12 cellular contexts compared by ENCODE assay signal in the genomic region with DNA sequence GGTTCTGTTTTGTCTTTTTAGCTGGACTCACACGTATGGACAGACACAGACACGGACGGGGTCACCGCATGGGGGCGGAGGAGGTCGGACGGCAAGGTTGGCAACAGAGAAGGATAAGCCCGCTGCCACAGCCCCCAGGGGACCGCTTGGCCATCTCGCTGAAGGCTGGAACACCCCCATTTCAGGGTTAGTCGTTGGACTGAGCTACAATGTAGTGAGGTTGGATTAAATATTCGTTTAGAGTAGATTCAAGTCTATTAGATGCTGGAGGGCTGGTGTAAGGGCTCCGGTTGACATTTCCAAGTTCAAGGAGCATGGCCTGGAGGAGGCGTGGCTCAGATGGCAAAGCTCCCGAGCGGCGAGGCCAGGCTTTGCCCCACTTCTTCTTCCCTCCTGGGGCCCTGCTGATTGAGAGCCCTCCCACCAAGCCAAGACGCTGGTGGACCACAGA. TPM values are rescaled to one million over a fixed set of nuclear protein-coding genes. Genes with fewer than 3 reads are reported as not detected.
DNase-seq lines count a peak whose midpoint lies in the region; ATAC-seq and TF ChIP-seq lines count a peak whose summit lies in the region.
"Had no signal": no experiment of that assay in that cellular context is flagged by ENCODE, and none has a peak within 500 bp of the region (broad histone marks: within the 10 kb centered on the region; RNA-seq: fewer than 3 reads in every experiment).

No MANE protein-coding gene starts in this region.

- POLR2A ChIA-PET in AG04450 (lab: Yijun Ruan, JAX): interaction anchor here (0.6 to 1.5 kb wide), 3 partner anchors 17 to 63 kb away, joined by 4 to 5 read pairs (median 4); a partner anchor contains a TSS

- WGBS in adrenal gland, 4 donors: 73 to 84% (median 84%) methylated on average over 18 of the region's 18 CpGs

- TF ChIP-seq CTCF in AG04450 (IDR thresholded peaks at IDR 0.05; ENCODE audit: low read depth, low read length): no peak
- no peak for TF ChIP-seq CTCF in adrenal gland (IDR thresholded peaks at IDR 0.05)

- DNase-seq in AG04450 (ENCODE audit: low read depth, low spot score) (no peak), adrenal gland (peak in 3 of 7 donors; percentile 16 to 49 (median 21)), iPS-NIHi7 (ENCODE audit: extremely low spot score) (peak; percentile 16), sciatic nerve (ENCODE audit: low spot score) (peak; percentile 72), NCI-H1436 (lab: John Stamatoyannopoulos, UW) (no peak), NCI-H2029 (lab: John Stamatoyannopoulos, UW) (no peak)
- DNase-seq: NCI-H1105, NCI-H774, SK-N-SH had no signal

- ATAC-seq in sciatic nerve: peak; percentile 4
- ATAC-seq in GM21447 (IDR thresholded peaks at IDR 0.05; ENCODE audit: unreplicated experiment): no peak
- ATAC-seq in GM21367 (IDR thresholded peaks at IDR 0.05; ENCODE audit: unreplicated experiment): no peak
- ATAC-seq: stimulated activated effector memory CD8-positive, alpha-beta T cell treated with anti-CD3 and anti-CD28 coated beads, Interleukin-12 subunit alpha, Interleukin-12 subunit beta, amount 100 ng/mL, for 72 hours had no signal

- intact Hi-C loops in adrenal gland (cut with DNase I) (no loop called here), sciatic nerve (cut with DNase I) (no loop called here)

- H3K4me1 ChIP-seq in adrenal gland (replicated peaks in 1 of 2): peaks cover 0 to 11% of the 10 kb centered on the region in 2 donors

- no peak for TF ChIP-seq POLR2A in adrenal gland (IDR thresholded peaks at IDR 0.05)

- H3K9me3 ChIP-seq in AG04450 (ENCODE audit: control insufficient read depth, insufficient read depth, low read length) (no peaks in the 10 kb centered on the region; the same call in 1 of the 2 replicates), adrenal gland (replicated peaks in 1 of 3) (no peaks in the 10 kb centered on the region)
- H3K9me3 ChIP-seq: SK-N-SH had no signal

- CTCF ChIA-PET in AG04450 (lab: Charles Lee): interaction anchor here (0.5 to 2.3 kb wide), 5 partner anchors 8 to 155 kb away, joined by 3 to 10 read pairs (median 5); no protein-coding TSS in a partner anchor

- H3K27me3 ChIP-seq in AG04450 (ENCODE audit: control insufficient read depth, insufficient read depth, low read length) (no peaks in the 10 kb centered on the region), adrenal gland (no peaks in the 10 kb centered on the region)

- H3K27ac ChIP-seq in AG04450 (ENCODE audit: low read depth, low read length) (peak overlapping the region; percentile 81), adrenal gland (peak overlapping the region in 3 of 5 donors; percentile 37 to 92 (median 52))

- H3K36me3 ChIP-seq in adrenal gland (replicated peaks in 1 of 2): peaks cover 0 to 11% of the 10 kb centered on the region in 2 donors

- H3K4me3 ChIP-seq in AG04450 (ENCODE audit: low read depth, low read length): no peak overlapping the region
- no peak overlapping the region for H3K4me3 ChIP-seq in adrenal gland

RNA-seq across cellular contexts. Expression of a gene that starts 35.2 kb away (rescaled TPM):
- polyA plus RNA-seq in AG04450 (2011; rRNA removed): 68.6 and 77.2 TPM in 2 replicates
- polyA minus RNA-seq in AG04450 (2011; rRNA and poly(A)+ RNA removed): 50.0 and 81.1 TPM in 2 replicates
- total RNA-seq in adrenal gland: 100 to 1,000 TPM; 179 to 619 (median 259) TPM
- 100 to 1,000 TPM in 1 of 3 donors, 10 to 100 TPM in 2; 43.8 to 564 (median 74.3) TPM for polyA plus RNA-seq in adrenal gland
- total RNA-seq in sciatic nerve: 18.8 TPM

Comparison
In these comparisons a context has a peak if more than half of its experiments do, and no peak if none do; other contexts are left out.
1. DNase-seq: peak in iPS-NIHi7 (single experiment) and sciatic nerve (single experiment); none in AG04450 (single experiment), NCI-H1436 (single experiment) and NCI-H2029 (single experiment).